In genomic region chr2:205699554-205700289, GRCh38 we compare ENCODE assay signal across 1 cellular context.
TF ChIP-seq lines count a peak whose summit lies in the region.

No MANE protein-coding gene starts in this region.

TF ChIP-seq in endothelial cell of umbilical vein, 7 proteins besides CTCF, POLR2A, EP300 and RAD21:
- no peak for TF ChIP-seq EZH2 (IDR thresholded peaks at IDR 0.05; ENCODE audit: borderline replicate concordance, low read depth, low read length, severe bottlenecking)
- TF ChIP-seq POLR2AphosphoS5 (IDR thresholded peaks at IDR 0.05; ENCODE audit: insufficient read depth, low read depth, low read length): no peak
- no peak for TF ChIP-seq JUN (IDR thresholded peaks at IDR 0.05; ENCODE audit: borderline replicate concordance, insufficient read depth, insufficient read length, low read depth)
- TF ChIP-seq GATA2 (IDR thresholded peaks at IDR 0.05; ENCODE audit: insufficient read depth, insufficient read length, low read depth, low read length): peak; percentile 76
- no peak for TF ChIP-seq MYC (IDR thresholded peaks at IDR 0.05; ENCODE audit: low read depth, low read length)
TF ChIP-seq in endothelial cell of umbilical vein: peak in this region for 1.
